Comparison of ENCODE assay signal across 13 cellular contexts in the genomic region with DNA sequence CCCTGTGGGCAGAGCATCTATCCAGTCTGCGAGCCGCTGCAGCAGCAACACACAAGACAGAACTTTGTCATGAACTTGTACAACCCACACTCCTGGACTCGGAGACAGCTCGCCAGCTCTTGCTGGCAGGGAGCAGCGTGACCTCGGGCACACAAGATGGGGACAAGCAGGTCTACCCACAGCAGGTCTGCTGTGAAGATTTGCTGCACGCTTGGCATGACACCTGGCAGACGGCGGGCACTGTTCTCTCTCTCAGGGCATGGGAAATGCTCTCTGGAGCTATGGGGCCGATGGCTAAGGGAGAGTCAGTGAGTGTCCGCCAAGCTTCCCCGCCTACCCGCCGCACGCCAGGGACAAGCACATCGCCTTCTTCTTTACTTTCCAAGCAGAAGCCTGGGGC.
DNase-seq lines count a peak whose midpoint lies in the region; ATAC-seq and TF ChIP-seq lines count a peak whose summit lies in the region.
"Had no signal": no experiment of that assay in that cellular context is flagged by ENCODE, and none has a peak within 500 bp of the region (broad histone marks: within the 10 kb centered on the region; RNA-seq: fewer than 3 reads in every experiment).

No MANE protein-coding gene starts in this region.

- peaks cover 6% of the 10 kb centered on the region for H3K36me3 ChIP-seq in right atrium auricular region
- no peaks in the 10 kb centered on the region for H3K36me3 ChIP-seq in uterus

- peaks cover 27 to 68% (median 61%) of the 10 kb centered on the region in 4 donors for H3K4me1 Mint-ChIP-seq in naive thymus-derived CD8-positive, alpha-beta T cell

- peaks cover 0 to 85% (median 0%) of the 10 kb centered on the region in 3 donors for H3K36me3 Mint-ChIP-seq in naive thymus-derived CD8-positive, alpha-beta T cell

- peak overlapping the region in 1 of 2 donors; percentile 62 for H3K27ac ChIP-seq in right atrium auricular region
- H3K27ac ChIP-seq in dorsolateral prefrontal cortex, result peak overlapping the region in 57 of 59 donors; percentile 38 to 92 (median 78)
- H3K27ac ChIP-seq in uterus, result peak overlapping the region; percentile 83 to 85
- H3K27ac ChIP-seq: epithelial cell of prostate, tibial artery had no signal

- H3K4me1 ChIP-seq in right atrium auricular region (peaks cover 0 to 38% of the 10 kb centered on the region in 2 donors), uterus (peaks cover 0 to 11% of the 10 kb centered on the region in 2 donors)

- POLR2A ChIA-PET in naive thymus-derived CD8-positive, alpha-beta T cell (lab: Charles Lee), result interaction anchor here (0.5 to 1.5 kb wide), 3 partner anchors 11 to 98 kb away, joined by 3 to 5 read pairs (median 3); no protein-coding TSS in a partner anchor

- H3K27me3 ChIP-seq in right atrium auricular region (no peaks in the 10 kb centered on the region), dorsolateral prefrontal cortex (no peaks in the 10 kb centered on the region), uterus (no peaks in the 10 kb centered on the region)
- H3K27me3 ChIP-seq: tibial artery had no signal

- no peak for TF ChIP-seq POLR2A in uterus (IDR thresholded peaks at IDR 0.05)

- DNase-seq in Right ventricle myocardium inferior (ENCODE audit: missing footprints), result peak; percentile 43
- DNase-seq in right atrium auricular region (ENCODE audit: low spot score), result no peak
- DNase-seq in dorsolateral prefrontal cortex, result peak in 7 of 10 donors; percentile 33 to 73 (median 54)
- peak in 1 of 10 donors; percentile 56 for DNase-seq in naive thymus-derived CD8-positive, alpha-beta T cell
- peak; percentile 44 to 50 for DNase-seq in uterus
- DNase-seq in HT-29 (ENCODE audit: low spot score), result no peak
- DNase-seq in UCSD-AML1 (lab: John Stamatoyannopoulos, UW; ENCODE audit: unreplicated experiment), result no peak
- DNase-seq: activated naive CD8-positive, alpha-beta T cell treated with anti-CD3 and anti-CD28 coated beads, Interleukin-2, amount 10 ng/mL, durations not matched to agents 7 days and 5 days; Kasumi-1; NCI-H446 had no signal

- peak overlapping the region in 8 of 10 donors; percentile 13 to 96 (median 76) for H3K27ac Mint-ChIP-seq in naive thymus-derived CD8-positive, alpha-beta T cell
- H3K27ac Mint-ChIP-seq: activated naive CD8-positive, alpha-beta T cell treated with anti-CD3 and anti-CD28 coated beads, Interleukin-2, amount 10 ng/mL, durations not matched to agents 7 days and 5 days had no signal

- ATAC-seq in Right ventricle myocardium inferior (no peak), GM19455 (IDR thresholded peaks at IDR 0.05; ENCODE audit: unreplicated experiment) (no peak)
- no peak for ATAC-seq in naive thymus-derived CD8-positive, alpha-beta T cell

- no peaks in the 10 kb centered on the region for H3K9me3 Mint-ChIP-seq in naive thymus-derived CD8-positive, alpha-beta T cell
- H3K9me3 Mint-ChIP-seq: activated naive CD8-positive, alpha-beta T cell treated with anti-CD3 and anti-CD28 coated beads, Interleukin-2, amount 10 ng/mL, durations not matched to agents 7 days and 5 days had no signal

- H3K27me3 Mint-ChIP-seq in naive thymus-derived CD8-positive, alpha-beta T cell, result no peaks in the 10 kb centered on the region
- H3K27me3 Mint-ChIP-seq: activated naive CD8-positive, alpha-beta T cell treated with anti-CD3 and anti-CD28 coated beads, Interleukin-2, amount 10 ng/mL, durations not matched to agents 7 days and 5 days had no signal

- TF ChIP-seq CTCF in right atrium auricular region (IDR thresholded peaks at IDR 0.05), result no peak
- TF ChIP-seq CTCF in dorsolateral prefrontal cortex (IDR thresholded peaks at IDR 0.05 in 54 of 56, conservative IDR thresholded peaks at IDR 0.05 in 2 of 56; ENCODE audit: low read depth in 1 of 56, partially characterized antibody in 56 of 56), result no peak
- no peak for TF ChIP-seq CTCF in uterus (IDR thresholded peaks at IDR 0.05)

- intact Hi-C loops in Right ventricle myocardium inferior (cut with DNase I) (loop anchor here (10.0 kb wide), 1 partner anchor 796 kb away; no protein-coding TSS in a partner anchor), dorsolateral prefrontal cortex (cut with DNase I) (loop anchor here (2.0 to 10.0 kb wide), 3 partner anchors 46 to 296 kb away; no protein-coding TSS in a partner anchor), uterus (cut with DNase I; ENCODE audit: low total_unique reads) (no loop called here)

- H3K9me3 ChIP-seq in right atrium auricular region, result no peaks in the 10 kb centered on the region
- no peaks in the 10 kb centered on the region for H3K9me3 ChIP-seq in uterus
- H3K9me3 ChIP-seq: tibial artery had no signal

- H3K4me3 Mint-ChIP-seq in naive thymus-derived CD8-positive, alpha-beta T cell, result peak overlapping the region in 1 of 10 donors; percentile 24
- H3K4me3 Mint-ChIP-seq: activated naive CD8-positive, alpha-beta T cell treated with anti-CD3 and anti-CD28 coated beads, Interleukin-2, amount 10 ng/mL, durations not matched to agents 7 days and 5 days had no signal

- no peak overlapping the region for H3K4me3 ChIP-seq in right atrium auricular region
- H3K4me3 ChIP-seq in dorsolateral prefrontal cortex, result peak overlapping the region in 1 of 59 donors; percentile 4
- no peak overlapping the region for H3K4me3 ChIP-seq in uterus
- H3K4me3 ChIP-seq: tibial artery had no signal

Comparison
In these comparisons a context has a peak if more than half of its experiments do, and no peak if none do; other contexts are left out.
1. DNase-seq: peak in Right ventricle myocardium inferior (single experiment), dorsolateral prefrontal cortex (7 of 10) and uterus (2 of 2); none in right atrium auricular region (single experiment), HT-29 (single experiment) and UCSD-AML1 (single experiment).